Comparison of ENCODE assay signal across 12 cellular contexts in the genomic region with DNA sequence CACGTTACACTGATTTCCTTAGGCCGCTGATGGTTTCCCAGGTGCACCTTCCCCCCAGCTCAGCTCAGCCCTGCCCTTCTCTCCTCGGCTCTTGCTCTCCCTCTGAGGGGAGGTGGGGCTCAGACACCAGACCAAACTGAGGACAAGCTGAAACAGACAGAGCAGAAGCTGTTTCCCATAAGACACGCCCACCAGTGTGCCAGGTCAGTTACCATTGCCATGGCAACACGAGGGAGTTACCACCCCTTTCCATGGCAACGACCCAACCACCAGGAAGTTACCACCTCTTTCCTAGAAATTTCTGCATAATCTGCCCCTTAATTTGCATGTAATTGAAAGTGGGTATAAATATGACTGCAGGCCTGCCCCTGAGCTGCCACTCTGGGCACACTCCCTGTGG.
DNase-seq lines count a peak whose midpoint lies in the region.
"Had no signal": no experiment of that assay in that cellular context is flagged by ENCODE, and none has a peak within 500 bp of the region (broad histone marks: within the 10 kb centered on the region; RNA-seq: fewer than 3 reads in every experiment).

No MANE protein-coding gene starts in this region.

- peaks cover 19% of the 10 kb centered on the region for H3K4me1 ChIP-seq in GM23248 (ENCODE audit: insufficient read depth)
- H3K4me1 ChIP-seq: A549 had no signal

- DNase-seq in NCI-H1417 (lab: John Stamatoyannopoulos, UW) (peak; percentile 10 to 77 (median 46)), NCI-H1417 treated with DMSO at 0.1 percent for 48 hours (lab: John Stamatoyannopoulos, UW) (no peak), KBM-7 (peak; percentile 34), OCI-M1 (lab: John Stamatoyannopoulos, UW) (peak; percentile 46), iPS-NIHi11 (ENCODE audit: low spot score) (peak; percentile 31), SHP77 (lab: John Stamatoyannopoulos, UW) (no peak), GM23248 (no peak)
- no peak for DNase-seq in stimulated activated CD8-positive, alpha-beta memory T cell treated with anti-CD3 and anti-CD28 coated beads, Interleukin-4, amount 100 ng/mL, for 48 hours
- DNase-seq: activated naive CD8-positive, alpha-beta T cell treated with anti-CD3 and anti-CD28 coated beads, Interleukin-2, amount 50 U/mL, for 24 hours; dermis blood vessel endothelial cell; T-helper 17 cell had no signal

- WGBS in GM23248 (ENCODE audit: low coverage in 1 of 2, low lambda C conversion rate in 2 of 2, missing lambda C conversion rate in 2 of 2), 2 experiments, result 62 to 64% methylated on average over 6 of the region's 6 CpGs

- no peaks in the 10 kb centered on the region for H4K20me1 ChIP-seq in GM23248 (ENCODE audit: insufficient read depth)

- H3F3A ChIP-seq in GM23248 (ENCODE audit: insufficient read depth), result peaks cover 23% of the 10 kb centered on the region

- H3K4me3 ChIP-seq in GM23248, result no peak overlapping the region
- H3K4me3 ChIP-seq: A549 had no signal

- H2AFZ ChIP-seq in GM23248, result no peak overlapping the region

- no peak overlapping the region for H3K9ac ChIP-seq in GM23248

- H3K27ac ChIP-seq in GM23248, result no peak overlapping the region
- H3K27ac ChIP-seq: A549 had no signal

- no peaks in the 10 kb centered on the region for H3K79me2 ChIP-seq in GM23248 (ENCODE audit: insufficient read depth)

- peaks cover 44% of the 10 kb centered on the region for H3K27me3 ChIP-seq in GM23248 (replicated peaks; ENCODE audit: insufficient read depth)

- H3K36me3 ChIP-seq in GM23248 (ENCODE audit: low read depth), result no peaks in the 10 kb centered on the region

- H3K9me3 ChIP-seq in GM23248 (ENCODE audit: low read depth), result no peaks in the 10 kb centered on the region
- H3K9me3 ChIP-seq: A549 had no signal

- H3K9me2 ChIP-seq in GM23248 (ENCODE audit: insufficient read depth), result no peaks in the 10 kb centered on the region

- in situ Hi-C loops in KBM-7 (cut with MboI; ENCODE audit: low pct_unique_long_range_greater_than_20kb, low sequenced_read_pairs), result no loop called here
- in situ Hi-C loops in GM23248 (cut with MboI), result no loop called here

- no peak overlapping the region for H3K4me2 ChIP-seq in GM23248 (ENCODE audit: unreplicated experiment)
- H3K4me2 ChIP-seq: A549 had no signal

Comparison
In these comparisons a context has a peak if more than half of its experiments do, and no peak if none do; other contexts are left out.
1. DNase-seq: peak in NCI-H1417 (3 of 3), KBM-7 (single experiment), OCI-M1 (single experiment) and iPS-NIHi11 (single experiment); none in NCI-H1417 treated with DMSO at 0.1 percent for 48 hours (single experiment), SHP77 (0 of 2), stimulated activated CD8-positive, alpha-beta memory T cell treated with anti-CD3 and anti-CD28 coated beads, Interleukin-4, amount 100 ng/mL, for 48 hours (single experiment) and GM23248 (single experiment).